25 cellular contexts compared by ENCODE assay signal in the genomic region with DNA sequence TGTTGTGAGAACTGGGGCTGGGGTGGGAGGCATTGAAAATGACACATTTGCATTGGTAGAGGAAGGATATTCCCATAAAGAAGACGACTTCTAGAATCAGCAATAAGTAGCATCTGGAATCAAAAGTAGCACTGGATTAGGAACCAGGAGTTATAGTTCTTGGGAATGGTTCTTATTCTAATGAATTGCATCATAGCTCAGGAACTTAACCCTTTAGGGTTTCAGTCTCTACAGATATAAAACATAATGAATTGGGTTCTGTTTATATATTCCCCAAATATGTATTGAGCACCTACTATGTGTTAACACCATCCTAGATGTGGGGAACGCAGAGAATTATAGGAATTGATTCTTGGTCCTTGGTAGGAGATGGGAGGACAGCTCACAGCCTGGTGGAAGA. TPM values are rescaled to one million over a fixed set of nuclear protein-coding genes. Genes with fewer than 3 reads are reported as not detected.
DNase-seq lines count a peak whose midpoint lies in the region; ATAC-seq, FAIRE-seq and TF ChIP-seq lines count a peak whose summit lies in the region.
"Had no signal": no experiment of that assay in that cellular context is flagged by ENCODE, and none has a peak within 500 bp of the region (broad histone marks: within the 10 kb centered on the region; RNA-seq: fewer than 3 reads in every experiment).

No MANE protein-coding gene starts in this region.

- H3K23ac ChIP-seq in IMR-90 (ENCODE audit: low read depth, low read length) = no peak overlapping the region
- no peak overlapping the region for H3K23ac ChIP-seq in H1 (ENCODE audit: insufficient read length)

- DNase-seq in IMR-90 (no peak), H1 (ENCODE audit: low read depth in 1 of 2, low spot score in 2 of 2) (no peak)
- DNase-seq in activated CD8-positive, alpha-beta memory T cell treated with anti-CD3 and anti-CD28 coated beads for 24 hours = no peak
- DNase-seq: 8988T; ACHN; BE2C; C1 segment of cervical spinal cord; CD4-positive, alpha-beta memory T cell; CD4-positive, CD25-positive, alpha-beta regulatory T cell; CD8-positive, alpha-beta memory T cell; COR-L47; DMS 273 treated with DMSO at 0.1 percent for 48 hours; DMS153; DMS53; DMS79; DND-41; EL; GDM1 had no signal

- H3K4me3 ChIP-seq in IMR-90 (ENCODE audit: insufficient read depth, low read depth, low read length) = no peak overlapping the region
- H3K4me3 ChIP-seq in H1 (ENCODE audit: extremely low read depth in 1 of 4, insufficient read depth in 2 of 4, low read depth in 3 of 4, low read length in 4 of 4) = no peak overlapping the region
- H3K4me3 ChIP-seq: BLaER1, GM12878 had no signal

- H4K91ac ChIP-seq in IMR-90 (ENCODE audit: insufficient read depth, low read depth, low read length) (no peak overlapping the region), H1 (replicated peaks; ENCODE audit: insufficient read length, low read length) (no peak overlapping the region)

- no peak overlapping the region for H3K27ac ChIP-seq in IMR-90 (ENCODE audit: insufficient read depth, low read length)
- no peak overlapping the region for H3K27ac ChIP-seq in H1 (ENCODE audit: low read depth, low read length)
- H3K27ac ChIP-seq: BLaER1 had no signal

- no peak overlapping the region for H2BK5ac ChIP-seq in IMR-90 (ENCODE audit: low read depth, low read length, poor library complexity, severe bottlenecking)
- H2BK5ac ChIP-seq in H1 (ENCODE audit: low read depth, low read length) = no peak overlapping the region

- H3K27me3 ChIP-seq in IMR-90 (ENCODE audit: control insufficient read depth, insufficient read depth, low read length) (peaks cover 14% of the 10 kb centered on the region), H1 (replicated peaks in 1 of 4; ENCODE audit: control insufficient read depth in 3 of 4, extremely low read depth in 1 of 4, insufficient read depth in 3 of 4, low read length in 3 of 4) (no peaks in the 10 kb centered on the region)
- H3K27me3 ChIP-seq: BE2C, BLaER1 had no signal

- CTCF ChIA-PET in IMR-90 (lab: Yijun Ruan, JAX) = no interaction called here
- CTCF ChIA-PET in H1 (lab: Charles Lee; ENCODE audit: partially characterized antibody) = interaction anchor here (1.3 kb wide), 1 partner anchor 47 kb away, joined by 3 read pairs; no protein-coding TSS in a partner anchor

- WGBS in IMR-90 (ENCODE audit: extremely low coverage in 2 of 2, insufficient read length in 1 of 2), 2 experiments = 67% methylated on average over 1 of the region's 2 CpGs; no CpG with 5 or more reads in 1 of the 2 experiments
- 95% methylated on average over 2 of the region's 2 CpGs; no CpG with 5 or more reads in 1 of the 2 experiments for WGBS in H1 (ENCODE audit: extremely low coverage in 1 of 2, insufficient coverage in 1 of 2, insufficient read length in 1 of 2, insufficient replicate concordance in 2 of 2, low coverage in 1 of 2, low lambda C conversion rate in 2 of 2, missing lambda C conversion rate in 1 of 2), 2 experiments

- H3K9me3 ChIP-seq in IMR-90 (ENCODE audit: control insufficient read depth, insufficient read depth, low read length) = no peaks in the 10 kb centered on the region
- no peaks in the 10 kb centered on the region for H3K9me3 ChIP-seq in H1 (ENCODE audit: insufficient read depth in 2 of 2, low read depth in 1 of 2, low read length in 1 of 2)
- H3K9me3 ChIP-seq: BE2C had no signal

- H3K4me2 ChIP-seq in IMR-90 (ENCODE audit: low read depth, low read length) = no peak overlapping the region
- no peak overlapping the region for H3K4me2 ChIP-seq in H1 (ENCODE audit: insufficient read depth in 1 of 2, low read depth in 2 of 2, low read length in 2 of 2)
- H3K4me2 ChIP-seq: BLaER1 had no signal

- no peak for TF ChIP-seq POLR2A in IMR-90 (IDR thresholded peaks at IDR 0.05; ENCODE audit: low read depth, low read length)
- TF ChIP-seq POLR2A in H1 (IDR thresholded peaks at IDR 0.05; ENCODE audit: control extremely low read depth in 1 of 2, low read depth in 2 of 2, low read length in 2 of 2) = no peak

- H2BK20ac ChIP-seq in IMR-90 (ENCODE audit: low read depth, low read length) = no peak overlapping the region
- H2BK20ac ChIP-seq in H1 (ENCODE audit: low read length) = no peak overlapping the region

- H4K5ac ChIP-seq in IMR-90 (ENCODE audit: low read depth, low read length) = no peak overlapping the region
- H4K5ac ChIP-seq in H1 (ENCODE audit: insufficient read length, low read depth, low read length) = no peak overlapping the region

- no peak overlapping the region for H3K9ac ChIP-seq in IMR-90 (ENCODE audit: low read depth, low read length)
- no peak overlapping the region for H3K9ac ChIP-seq in H1 (replicated peaks in 1 of 4; ENCODE audit: extremely low read depth in 1 of 4, low read depth in 3 of 4, low read length in 3 of 4)
- H3K9ac ChIP-seq: BLaER1 had no signal

- no peaks in the 10 kb centered on the region; the same call in 1 of the 2 replicates for H3K9me1 ChIP-seq in IMR-90 (ENCODE audit: insufficient read depth, low read length)

- BruUV-seq in IMR-90 (replicated peaks; lab: Mats Ljungman, UMichigan) = no TSS peak

- TF ChIP-seq EP300 in Ishikawa (IDR thresholded peaks at IDR 0.05; ENCODE audit: borderline replicate concordance) = no peak
- no peak for TF ChIP-seq EP300 in H1 (IDR thresholded peaks at IDR 0.05; ENCODE audit: borderline replicate concordance in 1 of 2, low read depth in 2 of 2, low read length in 2 of 2)

- no peak for TF ChIP-seq CTCF in IMR-90 (conservative IDR thresholded peaks at IDR 0.05; ENCODE audit: low read depth, low read length)
- no peak for TF ChIP-seq CTCF in H1 (IDR thresholded peaks at IDR 0.05; ENCODE audit: control extremely low read depth in 1 of 3, insufficient read depth in 1 of 3, low read depth in 1 of 3, low read length in 3 of 3)

- H3K4me1 ChIP-seq in IMR-90 (ENCODE audit: control insufficient read depth, insufficient read depth, low read length) = no peaks in the 10 kb centered on the region
- H3K4me1 ChIP-seq in H1 (replicated peaks in 1 of 4; ENCODE audit: control insufficient read depth in 3 of 4, insufficient read depth in 4 of 4, low read length in 3 of 4) = no peaks in the 10 kb centered on the region
- H3K4me1 ChIP-seq: BE2C, BLaER1 had no signal

- no peak for ATAC-seq in IMR-90 (ENCODE audit: low read depth)
- ATAC-seq in HG03045 (IDR thresholded peaks at IDR 0.05; ENCODE audit: unreplicated experiment) = no peak
- ATAC-seq: GM12878 had no signal

- H3K4ac ChIP-seq in IMR-90 (ENCODE audit: low read depth, low read length) (no peak overlapping the region), H1 (replicated peaks; ENCODE audit: insufficient read length, low read depth, low read length) (no peak overlapping the region)

- no peaks in the 10 kb centered on the region for H3K36me3 ChIP-seq in IMR-90 (ENCODE audit: control insufficient read depth, insufficient read depth, low read length)
- H3K36me3 ChIP-seq in H1 (ENCODE audit: control insufficient read depth in 2 of 4, insufficient read depth in 4 of 4, low read length in 3 of 4) = no peaks in the 10 kb centered on the region
- H3K36me3 ChIP-seq: BE2C, BLaER1 had no signal

- H2AFZ ChIP-seq in IMR-90 (replicated peaks; ENCODE audit: low read length, poor library complexity) (no peak overlapping the region), H1 (ENCODE audit: low read length) (no peak overlapping the region)

- intact Hi-C loops in IMR-90 (cut with micrococcal nuclease) = no loop called here

- H3K79me1 ChIP-seq in IMR-90 (ENCODE audit: low read depth in 1 of 2, low read length in 2 of 2) (no peaks in the 10 kb centered on the region), H1 (ENCODE audit: low read depth, low read length) (no peaks in the 10 kb centered on the region)

- no peaks in the 10 kb centered on the region for H3K23me2 ChIP-seq in H1 (ENCODE audit: low read depth, low read length)

- dilution Hi-C loops in IMR-90 (cut with HindIII; ENCODE audit: low sequenced_read_pairs, unreplicated experiment) = no loop called here

- H2AK5ac ChIP-seq in IMR-90 (ENCODE audit: low read depth, low read length) (no peak overlapping the region), H1 (ENCODE audit: low read depth, low read length) (no peak overlapping the region)

- TF ChIP-seq RAD21 in IMR-90 (IDR thresholded peaks at IDR 0.05; ENCODE audit: low read length) = no peak
- no peak for TF ChIP-seq RAD21 in Ishikawa (IDR thresholded peaks at IDR 0.05; ENCODE audit: low read depth)
- TF ChIP-seq RAD21 in H1 (IDR thresholded peaks at IDR 0.05 in 1 of 2, conservative IDR thresholded peaks at IDR 0.05 in 1 of 2; ENCODE audit: low read depth in 2 of 2, low read length in 2 of 2) = no peak

- no peaks in the 10 kb centered on the region for H4K20me1 ChIP-seq in IMR-90 (ENCODE audit: insufficient read depth, low read length)
- no peaks in the 10 kb centered on the region for H4K20me1 ChIP-seq in H1 (replicated peaks in 1 of 2; ENCODE audit: control insufficient read depth in 1 of 2, insufficient read depth in 2 of 2, low read length in 2 of 2)
- H4K20me1 ChIP-seq: BLaER1 had no signal

- in situ Hi-C loops in IMR-90 (cut with MboI; ENCODE audit: low sequenced_read_pairs) = no loop called here

- H3K79me2 ChIP-seq in H1 (ENCODE audit: control insufficient read depth in 1 of 2, insufficient read depth in 2 of 2, low read length in 2 of 2) = no peaks in the 10 kb centered on the region

- no peak overlapping the region for H2AK9ac ChIP-seq in IMR-90 (replicated peaks; ENCODE audit: low read depth, low read length, poor library complexity)

- POLR2A ChIA-PET in IMR-90 (lab: Charles Lee; ENCODE audit: unreplicated experiment) = no interaction called here
- POLR2A ChIA-PET in H1 (lab: Charles Lee; ENCODE audit: partially characterized antibody) = no interaction called here

- no peak overlapping the region for H2BK15ac ChIP-seq in IMR-90 (ENCODE audit: low read depth, low read length)
- no peak overlapping the region for H2BK15ac ChIP-seq in H1 (ENCODE audit: low read length)

- H2BK12ac ChIP-seq in H1 (ENCODE audit: low read depth, low read length) = no peak overlapping the region

- H3K56ac ChIP-seq in IMR-90 (ENCODE audit: extremely low read depth, insufficient read depth, low read length) = no peak overlapping the region
- no peak overlapping the region for H3K56ac ChIP-seq in H1 (replicated peaks; ENCODE audit: insufficient read length, low read depth, low read length)

- H3K14ac ChIP-seq in IMR-90 (replicated peaks; ENCODE audit: low read depth, low read length) = no peak overlapping the region
- H3K14ac ChIP-seq in H1 (ENCODE audit: insufficient read length) = no peak overlapping the region

- H3K18ac ChIP-seq in IMR-90 (ENCODE audit: low read depth, low read length) (no peak overlapping the region), H1 (ENCODE audit: extremely low read depth, low read length) (no peak overlapping the region)

- H4K8ac ChIP-seq in IMR-90 (ENCODE audit: low read depth in 2 of 2, low read length in 2 of 2) (no peak overlapping the region), H1 (ENCODE audit: extremely low read depth, insufficient read depth, low read length) (no peak overlapping the region)

- H2BK120ac ChIP-seq in IMR-90 (ENCODE audit: low read depth, low read length) (no peak overlapping the region), H1 (replicated peaks; ENCODE audit: low read depth, low read length) (no peak overlapping the region)

- no peak for FAIRE-seq in H1 (lab: Jason Lieb, UNC)
- FAIRE-seq: A204.1, GM12878, GM12892, GM18507 had no signal

RNA-seq across cellular contexts. Expression of gene SNRK, which starts 16.3 kb away (rescaled TPM):
- total RNA-seq in IMR-90 (2012; rRNA removed) = 20.6 and 23.1 TPM in 2 replicates
- polyA plus RNA-seq in IMR-90 (2012; rRNA removed) = 4.7 and 5.9 TPM in 2 replicates
- polyA plus RNA-seq in IMR-90 (2012; cell fraction: cytosol; rRNA removed) = 1.5 and 3.2 TPM in 2 replicates
- 9.9 and 18.3 TPM in 2 replicates for polyA plus RNA-seq in IMR-90 (2012; cell fraction: nucleus; rRNA removed; ENCODE audit: low replicate concordance)
- 11.7 and 11.9 TPM in 2 replicates for total RNA-seq in H1 (2021; fragmentation: NEBNext Ultra II Directional; extraction: Animal tissue kit (Norgen Biotek cat#: 25700))
- polyA plus RNA-seq in H1 (2011; rRNA removed) = 3.6 and 4.4 TPM in 2 replicates
- polyA plus RNA-seq in H1 (2011; cell fraction: cytosol; rRNA removed) = 5.2 TPM
- polyA plus RNA-seq in H1 (2011; cell fraction: nucleus; rRNA removed) = 8.7 TPM
- 5.7 to 7.5 TPM (median 6.6 TPM) in 4 replicates for polyA plus RNA-seq in H1 (2012, experiment 1 of 2)
- polyA plus RNA-seq in H1 (2012, experiment 2 of 2) = 0.92 TPM
- polyA plus RNA-seq in H1 (2013, experiment 1 of 2) = 4.6 TPM
- 4.4 TPM for polyA plus RNA-seq in H1 (2013, experiment 2 of 2)
- polyA minus RNA-seq in H1 (2011; rRNA and poly(A)+ RNA removed) = 17.6 and 24.1 TPM in 2 replicates
- polyA minus RNA-seq in H1 (2011; cell fraction: cytosol; rRNA and poly(A)+ RNA removed) = 11.5 TPM
- polyA minus RNA-seq in H1 (2011; cell fraction: nucleus; rRNA and poly(A)+ RNA removed) = 29.3 TPM
